ENCODE assay signal across 20 cellular contexts in genomic region chr3:34843479-34843870, GRCh38.
DNase-seq lines count a peak whose midpoint lies in the region; ATAC-seq, FAIRE-seq and TF ChIP-seq lines count a peak whose summit lies in the region.
"Had no signal": no experiment of that assay in that cellular context is flagged by ENCODE, and none has a peak within 500 bp of the region (broad histone marks: within the 10 kb centered on the region; RNA-seq: fewer than 3 reads in every experiment).

No MANE protein-coding gene starts in this region.

- FAIRE-seq in islet of Langerhans (lab: Jason Lieb, UNC): peak; percentile 33
- FAIRE-seq: GM18507 had no signal

- DNase-seq in NCI-H748 (lab: John Stamatoyannopoulos, UW; ENCODE audit: unreplicated experiment) (peak; percentile 78), body of pancreas (no peak), smooth muscle cell (lab: John Stamatoyannopoulos, UW; ENCODE audit: unreplicated experiment) (no peak), medulla oblongata (ENCODE audit: extremely low spot score) (no peak), amygdala (lab: John Stamatoyannopoulos, UW) (no peak)
- DNase-seq in NK-92 treated with Interleukin-12 subunit alpha and Interleukin-12 subunit beta, amount 100 ng/mL, for 24 hours (lab: John Stamatoyannopoulos, UW): no peak
- DNase-seq: activated CD4-positive, alpha-beta T cell treated with anti-CD3 and anti-CD28 coated beads, Interleukin-2, amount 10 ng/mL, durations not matched to agents 7 days and 5 days; activated naive CD8-positive, alpha-beta T cell treated with anti-CD3 and anti-CD28 coated beads, Interleukin-2, amount 50 U/mL, for 24 hours; BE2C; COR-L47; effector memory CD8-positive, alpha-beta T cell; left lung; NCI-H1694; NCI-H2171 treated with DMSO at 0.1 percent for 48 hours; NCI-H69; SHP77 treated with DMSO at 0.1 percent for 48 hours had no signal

- intact Hi-C loops in body of pancreas (cut with DNase I): no loop called here

- no peaks in the 10 kb centered on the region for H3K9me3 ChIP-seq in body of pancreas
- no peaks in the 10 kb centered on the region for H3K9me3 ChIP-seq in smooth muscle cell (replicated peaks; ENCODE audit: low read depth)
- H3K9me3 ChIP-seq: BE2C, left lung, right atrium auricular region had no signal

- H4K20me1 ChIP-seq in smooth muscle cell (ENCODE audit: low read depth): no peaks in the 10 kb centered on the region

- H3K27me3 ChIP-seq in body of pancreas (no peaks in the 10 kb centered on the region), smooth muscle cell (ENCODE audit: low read depth) (peaks cover 49% of the 10 kb centered on the region)
- H3K27me3 ChIP-seq: BE2C, left lung, right atrium auricular region had no signal

- H3K4me3 ChIP-seq in body of pancreas: no peak overlapping the region
- H3K4me3 ChIP-seq in smooth muscle cell: no peak overlapping the region
- H3K4me3 ChIP-seq: left lung, right atrium auricular region had no signal

- TF ChIP-seq POLR2A in body of pancreas (IDR thresholded peaks at IDR 0.05): no peak

- no peaks in the 10 kb centered on the region for H3K79me2 ChIP-seq in smooth muscle cell (ENCODE audit: low read depth)

- TF ChIP-seq CTCF in body of pancreas (IDR thresholded peaks at IDR 0.05): no peak
- no peak for TF ChIP-seq CTCF in smooth muscle cell (IDR thresholded peaks at IDR 0.05; ENCODE audit: borderline replicate concordance, insufficient read depth, poor library complexity, severe bottlenecking)

- peak overlapping the region; percentile 54 for H3K4me2 ChIP-seq in smooth muscle cell

- H3K36me3 ChIP-seq in body of pancreas (replicated peaks in 1 of 2; ENCODE audit: insufficient read depth in 1 of 2, low read depth in 2 of 2) (no peaks in the 10 kb centered on the region), smooth muscle cell (ENCODE audit: low read depth) (no peaks in the 10 kb centered on the region)
- H3K36me3 ChIP-seq: BE2C, left lung, right atrium auricular region had no signal

- whole genome bisulfite sequencing in body of pancreas, 2 donors: 17 to 19% methylated on average over 4 of the region's 4 CpGs
- WGBS in smooth muscle cell (ENCODE audit: low lambda C conversion rate): 24% methylated on average over 4 of the region's 4 CpGs

- H2AFZ ChIP-seq in smooth muscle cell (ENCODE audit: low read depth): no peak overlapping the region

- peak overlapping the region; percentile 5 for H3K9ac ChIP-seq in smooth muscle cell (ENCODE audit: low read depth)

- H3K27ac ChIP-seq in body of pancreas (no peak overlapping the region), smooth muscle cell (ENCODE audit: low read depth) (peak overlapping the region; percentile 45)
- H3K27ac ChIP-seq: left lung had no signal

- H3K4me1 ChIP-seq in body of pancreas: peaks cover 17% of the 10 kb centered on the region
- H3K4me1 ChIP-seq in smooth muscle cell (ENCODE audit: low read depth): peaks cover 10% of the 10 kb centered on the region
- H3K4me1 ChIP-seq: BE2C, left lung had no signal

- no peaks in the 10 kb centered on the region for H3F3A ChIP-seq in smooth muscle cell (ENCODE audit: low read depth)

- ATAC-seq in body of pancreas: peak; percentile 56
- ATAC-seq: activated naive CD8-positive, alpha-beta T cell treated with anti-CD3 and anti-CD28 coated beads, Interleukin-2, amount 50 U/mL, for 24 hours; activated T-helper 17 cell treated with anti-CD3 and anti-CD28 coated beads, Interleukin-2, amount 50 U/mL, for 72 hours; effector memory CD8-positive, alpha-beta T cell; left lung had no signal
